Comparison of ENCODE assay signal across 3 cellular contexts in the genomic region with DNA sequence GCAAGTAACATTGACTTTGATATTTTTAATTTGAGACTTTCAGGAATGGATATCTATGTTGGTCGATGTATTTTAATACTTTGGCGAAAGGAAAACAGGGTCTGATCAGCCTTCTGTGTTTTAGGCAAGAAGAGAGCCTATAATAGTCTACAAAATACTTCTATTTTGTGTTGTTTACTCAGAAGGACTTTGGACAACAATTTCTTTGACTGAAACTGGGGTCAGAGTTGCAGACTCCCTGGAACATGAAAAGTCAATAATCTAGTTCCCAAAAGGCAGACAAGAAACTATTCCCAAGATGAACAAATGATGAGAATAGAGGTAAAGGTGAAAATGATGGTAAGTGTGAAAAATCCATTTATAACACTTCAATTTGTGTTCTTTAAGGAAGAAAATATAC.
TF ChIP-seq lines count a peak whose summit lies in the region.

No MANE protein-coding gene starts in this region.

TF ChIP-seq in HepG2, 621 proteins besides CTCF, POLR2A, EP300 and RAD21 (continues in another document):
- no peak for TF ChIP-seq ATF7 (IDR thresholded peaks at IDR 0.05)
- no peak for TF ChIP-seq ATF7 (CRISPR knock-in tag; IDR thresholded peaks at IDR 0.05)
- TF ChIP-seq HNF4A (CRISPR knock-in tag; IDR thresholded peaks at IDR 0.05), result peak; percentile 64
- TF ChIP-seq CREB1 (IDR thresholded peaks at IDR 0.05), result no peak
- TF ChIP-seq CREB1 (CRISPR knock-in tag; IDR thresholded peaks at IDR 0.05), result no peak
- TF ChIP-seq HNF4G (IDR thresholded peaks at IDR 0.05; ENCODE audit: borderline replicate concordance, low read depth, low read length), result peak; percentile 56
- no peak for TF ChIP-seq HNF4G (CRISPR knock-in tag; IDR thresholded peaks at IDR 0.05; ENCODE audit: borderline replicate concordance, low read depth)
- TF ChIP-seq FOXA3 (CRISPR knock-in tag; IDR thresholded peaks at IDR 0.05), result peak; percentile 71
- TF ChIP-seq, protein P1, sequence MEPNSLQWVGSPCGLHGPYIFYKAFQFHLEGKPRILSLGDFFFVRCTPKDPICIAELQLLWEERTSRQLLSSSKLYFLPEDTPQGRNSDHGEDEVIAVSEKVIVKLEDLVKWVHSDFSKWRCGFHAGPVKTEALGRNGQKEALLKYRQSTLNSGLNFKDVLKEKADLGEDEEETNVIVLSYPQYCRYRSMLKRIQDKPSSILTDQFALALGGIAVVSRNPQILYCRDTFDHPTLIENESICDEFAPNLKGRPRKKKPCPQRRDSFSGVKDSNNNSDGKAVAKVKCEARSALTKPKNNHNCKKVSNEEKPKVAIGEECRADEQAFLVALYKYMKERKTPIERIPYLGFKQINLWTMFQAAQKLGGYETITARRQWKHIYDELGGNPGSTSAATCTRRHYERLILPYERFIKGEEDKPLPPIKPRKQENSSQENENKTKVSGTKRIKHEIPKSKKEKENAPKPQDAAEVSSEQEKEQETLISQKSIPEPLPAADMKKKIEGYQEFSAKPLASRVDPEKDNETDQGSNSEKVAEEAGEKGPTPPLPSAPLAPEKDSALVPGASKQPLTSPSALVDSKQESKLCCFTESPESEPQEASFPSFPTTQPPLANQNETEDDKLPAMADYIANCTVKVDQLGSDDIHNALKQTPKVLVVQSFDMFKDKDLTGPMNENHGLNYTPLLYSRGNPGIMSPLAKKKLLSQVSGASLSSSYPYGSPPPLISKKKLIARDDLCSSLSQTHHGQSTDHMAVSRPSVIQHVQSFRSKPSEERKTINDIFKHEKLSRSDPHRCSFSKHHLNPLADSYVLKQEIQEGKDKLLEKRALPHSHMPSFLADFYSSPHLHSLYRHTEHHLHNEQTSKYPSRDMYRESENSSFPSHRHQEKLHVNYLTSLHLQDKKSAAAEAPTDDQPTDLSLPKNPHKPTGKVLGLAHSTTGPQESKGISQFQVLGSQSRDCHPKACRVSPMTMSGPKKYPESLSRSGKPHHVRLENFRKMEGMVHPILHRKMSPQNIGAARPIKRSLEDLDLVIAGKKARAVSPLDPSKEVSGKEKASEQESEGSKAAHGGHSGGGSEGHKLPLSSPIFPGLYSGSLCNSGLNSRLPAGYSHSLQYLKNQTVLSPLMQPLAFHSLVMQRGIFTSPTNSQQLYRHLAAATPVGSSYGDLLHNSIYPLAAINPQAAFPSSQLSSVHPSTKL (CRISPR knock-in tag; IDR thresholded peaks at IDR 0.05), result peak; percentile 79
- no peak for TF ChIP-seq POLR2AphosphoS5 (IDR thresholded peaks at IDR 0.05; ENCODE audit: low read depth, low read length)
- TF ChIP-seq SRSF9 (IDR thresholded peaks at IDR 0.05; ENCODE audit: borderline replicate concordance, insufficient read depth, low read depth, low read length, poor library complexity, severe bottlenecking), result no peak
- TF ChIP-seq, protein P2, sequence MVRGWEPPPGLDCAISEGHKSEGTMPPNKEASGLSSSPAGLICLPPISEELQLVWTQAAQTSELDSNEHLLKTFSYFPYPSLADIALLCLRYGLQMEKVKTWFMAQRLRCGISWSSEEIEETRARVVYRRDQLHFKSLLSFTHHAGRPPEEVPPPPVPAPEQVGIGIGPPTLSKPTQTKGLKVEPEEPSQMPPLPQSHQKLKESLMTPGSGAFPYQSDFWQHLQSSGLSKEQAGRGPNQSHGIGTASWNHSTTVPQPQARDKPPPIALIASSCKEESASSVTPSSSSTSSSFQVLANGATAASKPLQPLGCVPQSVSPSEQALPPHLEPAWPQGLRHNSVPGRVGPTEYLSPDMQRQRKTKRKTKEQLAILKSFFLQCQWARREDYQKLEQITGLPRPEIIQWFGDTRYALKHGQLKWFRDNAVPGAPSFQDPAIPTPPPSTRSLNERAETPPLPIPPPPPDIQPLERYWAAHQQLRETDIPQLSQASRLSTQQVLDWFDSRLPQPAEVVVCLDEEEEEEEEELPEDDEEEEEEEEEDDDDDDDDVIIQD (CRISPR knock-in tag; IDR thresholded peaks at IDR 0.05; ENCODE audit: low read depth), result 0 out of 2 replicates have a peak, but pooled peaks have one; percentile 45
- TF ChIP-seq RARA (CRISPR knock-in tag; IDR thresholded peaks at IDR 0.05), result 0 out of 2 replicates have a peak, but pooled peaks have one; percentile 6

TF ChIP-seq in A549, 52 proteins besides CTCF, POLR2A, EP300 and RAD21:
- TF ChIP-seq CBX2 (IDR thresholded peaks at IDR 0.05; ENCODE audit: borderline replicate concordance, low read depth) (no peak), TFCP2L1 (CRISPR knock-in tag; IDR thresholded peaks at IDR 0.05) (no peak), CEBPB (IDR thresholded peaks at IDR 0.05) (no peak), RCOR1 (IDR thresholded peaks at IDR 0.05; ENCODE audit: low read depth, low read length) (no peak), CBX8 (IDR thresholded peaks at IDR 0.05) (no peak), MYC (IDR thresholded peaks at IDR 0.05; ENCODE audit: borderline replicate concordance, low read length) (no peak), ZC3H11A (IDR thresholded peaks at IDR 0.05) (no peak), MAFK (IDR thresholded peaks at IDR 0.05; ENCODE audit: partially characterized antibody) (no peak), NR3C1 (IDR thresholded peaks at IDR 0.05) (no peak), CHD2 (IDR thresholded peaks at IDR 0.05; ENCODE audit: low read length, partially characterized antibody) (no peak), SREBF2 (IDR thresholded peaks at IDR 0.05) (no peak), ATOH8 (CRISPR knock-in tag; IDR thresholded peaks at IDR 0.05; ENCODE audit: low read depth) (no peak), JUN (IDR thresholded peaks at IDR 0.05) (no peak), ZNF302 (CRISPR knock-in tag; IDR thresholded peaks at IDR 0.05) (no peak), RFX5 (IDR thresholded peaks at IDR 0.05) (no peak), HOXB5 (CRISPR knock-in tag; IDR thresholded peaks at IDR 0.05) (no peak), MAZ (IDR thresholded peaks at IDR 0.05; ENCODE audit: borderline replicate concordance, low read depth, low read length) (no peak)
- TF ChIP-seq, protein P3, sequence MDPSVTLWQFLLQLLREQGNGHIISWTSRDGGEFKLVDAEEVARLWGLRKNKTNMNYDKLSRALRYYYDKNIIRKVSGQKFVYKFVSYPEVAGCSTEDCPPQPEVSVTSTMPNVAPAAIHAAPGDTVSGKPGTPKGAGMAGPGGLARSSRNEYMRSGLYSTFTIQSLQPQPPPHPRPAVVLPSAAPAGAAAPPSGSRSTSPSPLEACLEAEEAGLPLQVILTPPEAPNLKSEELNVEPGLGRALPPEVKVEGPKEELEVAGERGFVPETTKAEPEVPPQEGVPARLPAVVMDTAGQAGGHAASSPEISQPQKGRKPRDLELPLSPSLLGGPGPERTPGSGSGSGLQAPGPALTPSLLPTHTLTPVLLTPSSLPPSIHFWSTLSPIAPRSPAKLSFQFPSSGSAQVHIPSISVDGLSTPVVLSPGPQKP (IDR thresholded peaks at IDR 0.05; ENCODE audit: low read depth, low read length), result no peak

TF ChIP-seq in liver, 16 proteins besides CTCF, POLR2A, EP300 and RAD21:
- TF ChIP-seq HNF4A (conservative IDR thresholded peaks at IDR 0.05) (peak; percentile 24 to 63), TAF1 (conservative IDR thresholded peaks at IDR 0.05) (no peak)
